In genomic region chr12:53345486-53346195, GRCh38 we compare ENCODE assay signal across 8 cellular contexts. TPM values are rescaled to one million over a fixed set of nuclear protein-coding genes. Genes with fewer than 3 reads are reported as not detected.
A peak's percentile ranks its signal among the peaks of the same experiment; 100 is the strongest.
DNase-seq lines count a peak whose midpoint lies in the region; ATAC-seq and TF ChIP-seq lines count a peak whose summit lies in the region.

No MANE protein-coding gene starts in this region.

- H3K4me1 Mint-ChIP-seq in neural crest cell = peaks cover 26% of the 10 kb centered on the region

- H3K27ac Mint-ChIP-seq in neural crest cell (ENCODE audit: unreplicated experiment) = peak overlapping the region; percentile 99

- no peak for ATAC-seq in GM19467 (IDR thresholded peaks at IDR 0.05; ENCODE audit: unreplicated experiment)

- DNase-seq in COLO668 (lab: John Stamatoyannopoulos, UW; ENCODE audit: unreplicated experiment) (peak; percentile 1), NCI-H69 (lab: John Stamatoyannopoulos, UW) (peak; percentile 79), neural crest cell (ENCODE audit: low read depth, low spot score) (no peak), NCI-H1105 (lab: John Stamatoyannopoulos, UW) (no peak), islet precursor cell (no peak), middle frontal gyrus (ENCODE audit: extremely low spot score, low spot score) (no peak)
- no peak for DNase-seq in effector memory CD4-positive, alpha-beta T cell

- H3K36me3 ChIP-seq in effector memory CD4-positive, alpha-beta T cell (ENCODE audit: control insufficient read depth, insufficient read depth, low read length) = no peaks in the 10 kb centered on the region

- TF ChIP-seq CTCF in neural crest cell (conservative IDR thresholded peaks at IDR 0.05) = no peak

- H3K27me3 Mint-ChIP-seq in neural crest cell (ENCODE audit: low read depth) = peaks cover 5% of the 10 kb centered on the region

- no peaks in the 10 kb centered on the region for H3K27me3 ChIP-seq in effector memory CD4-positive, alpha-beta T cell (replicated peaks; ENCODE audit: control insufficient read depth, insufficient read depth, low read length, poor library complexity, severe bottlenecking)

- H3K9me3 Mint-ChIP-seq in neural crest cell = no peaks in the 10 kb centered on the region

- peak overlapping the region; percentile 48 for H3K27ac ChIP-seq in effector memory CD4-positive, alpha-beta T cell (ENCODE audit: insufficient read depth, low read length, poor library complexity, severe bottlenecking)

- peak overlapping the region; percentile 69 for H3K4me3 ChIP-seq in effector memory CD4-positive, alpha-beta T cell (ENCODE audit: insufficient read depth, low read depth, low read length, poor library complexity, severe bottlenecking)

- H3K36me3 Mint-ChIP-seq in neural crest cell (ENCODE audit: low read depth) = no peaks in the 10 kb centered on the region

- H3K4me3 Mint-ChIP-seq in neural crest cell = peak overlapping the region; percentile 98

- H3K4me1 ChIP-seq in effector memory CD4-positive, alpha-beta T cell (ENCODE audit: control insufficient read depth, insufficient read depth, low read length, poor library complexity, severe bottlenecking) = peaks cover 7% of the 10 kb centered on the region

- H3K9me3 ChIP-seq in effector memory CD4-positive, alpha-beta T cell (ENCODE audit: control insufficient read depth, low read length) = no peaks in the 10 kb centered on the region

RNA-seq across cellular contexts. Expression of gene SP7, which starts 9.5 kb away (rescaled TPM):
- total RNA-seq in neural crest cell = 0.07 TPM in 1 of 2 replicates, not detected in the other

RNA-seq across cellular contexts. Expression of gene AAAS, which starts 24.2 kb away (rescaled TPM):
- 94.1 and 95.1 TPM in 2 replicates for total RNA-seq in neural crest cell

RNA-seq across cellular contexts. Expression of gene SP1, which starts 34.3 kb away (rescaled TPM):
- 88.1 and 96.0 TPM in 2 replicates for total RNA-seq in neural crest cell

RNA-seq across cellular contexts. Expression of gene MYG1, which starts 46.1 kb away (rescaled TPM):
- 67.1 and 72.7 TPM in 2 replicates for total RNA-seq in neural crest cell

RNA-seq across cellular contexts. Expression of gene PFDN5, which starts 50.3 kb away (rescaled TPM):
- total RNA-seq in neural crest cell = 324 and 326 TPM in 2 replicates

Comparison
In these comparisons a context has a peak if more than half of its experiments do, and no peak if none do; other contexts are left out.
1. DNase-seq: peak in COLO668 (single experiment) and NCI-H69 (single experiment); none in effector memory CD4-positive, alpha-beta T cell (0 of 3), neural crest cell (single experiment), NCI-H1105 (single experiment), islet precursor cell (single experiment) and middle frontal gyrus (single experiment).